ENCODE assay signal across 12 cellular contexts in genomic region chr22:42685941-42686666, GRCh38. TPM values are rescaled to one million over a fixed set of nuclear protein-coding genes. Genes with fewer than 3 reads are reported as not detected.
A peak's percentile ranks its signal among the peaks of the same experiment; 100 is the strongest.
DNase-seq lines count a peak whose midpoint lies in the region; ATAC-seq and TF ChIP-seq lines count a peak whose summit lies in the region.
"Had no signal": no experiment of that assay in that cellular context is flagged by ENCODE, and none has a peak within 500 bp of the region (broad histone marks: within the 10 kb centered on the region; RNA-seq: fewer than 3 reads in every experiment).

No MANE protein-coding gene starts in this region.

- H2BK12ac ChIP-seq in mesenchymal stem cell (ENCODE audit: low read length in 2 of 2), result peak overlapping the region; percentile 34 to 98

- BruUV-seq in OCI-LY7 (replicated peaks; lab: Mats Ljungman, UMichigan), result no TSS peak

- H3K23ac ChIP-seq in mesenchymal stem cell (ENCODE audit: low read length in 2 of 2), result no peak overlapping the region

- H3K36me3 ChIP-seq in mesenchymal stem cell (ENCODE audit: control insufficient read depth in 1 of 2, insufficient read depth in 2 of 2, low read depth in 1 of 2, low read length in 2 of 2), result peaks cover 0 to 20% of the 10 kb centered on the region in 2 experiments
- peaks cover 30% of the 10 kb centered on the region for H3K36me3 ChIP-seq in OCI-LY7 (ENCODE audit: insufficient read depth, low read length)

- 71% methylated on average over 5 of the region's 5 CpGs for WGBS in mesenchymal stem cell

- no peak overlapping the region for H2AFZ ChIP-seq in mesenchymal stem cell (ENCODE audit: low read depth, low read length)
- no peak overlapping the region for H2AFZ ChIP-seq in OCI-LY7 (ENCODE audit: low read length)

- H3K18ac ChIP-seq in mesenchymal stem cell (ENCODE audit: low read depth in 1 of 2, low read length in 2 of 2), result peak overlapping the region; percentile 65 to 69

- H3K79me1 ChIP-seq in mesenchymal stem cell (replicated peaks; ENCODE audit: low read length, poor library complexity, severe bottlenecking), result peaks cover 6% of the 10 kb centered on the region

- H3K4me1 ChIP-seq in mesenchymal stem cell (ENCODE audit: control insufficient read depth, insufficient read depth, low read depth, low read length) (peaks cover 46% of the 10 kb centered on the region), OCI-LY7 (ENCODE audit: insufficient read depth, low read length, poor library complexity, severe bottlenecking) (peaks cover 14% of the 10 kb centered on the region)

- H3K27ac ChIP-seq in coronary artery (peak overlapping the region; percentile 65 to 99), mesenchymal stem cell (ENCODE audit: low read length, poor library complexity, severe bottlenecking) (no peak overlapping the region), OCI-LY7 (ENCODE audit: low read depth, low read length, poor library complexity, severe bottlenecking) (no peak overlapping the region)
- H3K27ac ChIP-seq: epithelial cell of prostate had no signal

- H3K79me2 ChIP-seq in OCI-LY7 (ENCODE audit: insufficient read depth, low read depth, low read length), result peaks cover 3% of the 10 kb centered on the region; the same call in 1 of the 2 replicates

- H2BK5ac ChIP-seq in mesenchymal stem cell (ENCODE audit: low read depth, low read length, poor library complexity, severe bottlenecking), result no peak overlapping the region

- no peaks in the 10 kb centered on the region for H4K20me1 ChIP-seq in OCI-LY7 (ENCODE audit: insufficient read depth, low read length)

- intact Hi-C loops in OCI-LY7 (cut with micrococcal nuclease; ENCODE audit: unreplicated experiment), result no loop called here

- H3K36me3 Mint-ChIP-seq in type B pancreatic cell, result no peaks in the 10 kb centered on the region

- ATAC-seq in HG03354 (IDR thresholded peaks at IDR 0.05; ENCODE audit: poor library complexity, severe bottlenecking, unreplicated experiment) (no peak), GM18861 (IDR thresholded peaks at IDR 0.05; ENCODE audit: unreplicated experiment) (no peak)
- ATAC-seq: K562 had no signal

- H2BK120ac ChIP-seq in mesenchymal stem cell (ENCODE audit: low read depth, low read length), result peak overlapping the region; percentile 57

- POLR2A ChIA-PET in OCI-LY7 (lab: Charles Lee), result interaction anchor here (0.5 kb wide), 1 partner anchor 106 kb away, joined by 4 read pairs; no protein-coding TSS in a partner anchor

- H3K9me3 ChIP-seq in mesenchymal stem cell (ENCODE audit: control insufficient read depth, low read length), result no peaks in the 10 kb centered on the region
- no peaks in the 10 kb centered on the region for H3K9me3 ChIP-seq in OCI-LY7 (ENCODE audit: low read length)

- H3K27ac Mint-ChIP-seq in type B pancreatic cell, result peak overlapping the region; percentile 61
- H3K27ac Mint-ChIP-seq: activated CD4-positive, alpha-beta T cell treated with anti-CD3 and anti-CD28 coated beads, Interleukin-2, amount 10 ng/mL, durations not matched to agents 24 days and 14 days had no signal

- CTCF ChIA-PET in OCI-LY7 (lab: Charles Lee; ENCODE audit: unreplicated experiment), result no interaction called here

- peak overlapping the region; percentile 72 for H4K91ac ChIP-seq in mesenchymal stem cell (ENCODE audit: low read length)

- no peaks in the 10 kb centered on the region for H3K9me3 Mint-ChIP-seq in type B pancreatic cell
- H3K9me3 Mint-ChIP-seq: activated CD4-positive, alpha-beta T cell treated with anti-CD3 and anti-CD28 coated beads, Interleukin-2, amount 10 ng/mL, durations not matched to agents 24 days and 14 days had no signal

- peak; percentile 20 for DNase-seq in NCI-H345 (lab: John Stamatoyannopoulos, UW)
- no peak for DNase-seq in NCI-H345 treated with DMSO at 0.1 percent for 48 hours (lab: John Stamatoyannopoulos, UW; ENCODE audit: unreplicated experiment)
- DNase-seq in coronary artery (ENCODE audit: low spot score), result no peak
- no peak for DNase-seq in mesenchymal stem cell
- no peak for DNase-seq in type B pancreatic cell (ENCODE audit: extremely low spot score, unreplicated experiment)
- no peak for DNase-seq in OCI-LY7 (ENCODE audit: low spot score)
- DNase-seq: activated CD4-positive, alpha-beta T cell treated with anti-CD3 and anti-CD28 coated beads, Interleukin-2, amount 10 ng/mL, durations not matched to agents 24 days and 14 days; mesendoderm had no signal

- peak overlapping the region; percentile 57 for H3K9ac ChIP-seq in mesenchymal stem cell (ENCODE audit: low read length)

- no peak overlapping the region for H3K14ac ChIP-seq in mesenchymal stem cell (ENCODE audit: low read length in 2 of 2)

- peak overlapping the region; percentile 59 to 81 for H3K4ac ChIP-seq in mesenchymal stem cell (ENCODE audit: low read depth in 1 of 2, low read length in 2 of 2)

- peak overlapping the region; percentile 8 for H2BK15ac ChIP-seq in mesenchymal stem cell (ENCODE audit: low read depth, poor library complexity, severe bottlenecking)

- peak overlapping the region; percentile 95 for H2AK5ac ChIP-seq in mesenchymal stem cell (ENCODE audit: low read length, severe bottlenecking)

- TF ChIP-seq CTCF in coronary artery (IDR thresholded peaks at IDR 0.05) (no peak), type B pancreatic cell (conservative IDR thresholded peaks at IDR 0.05) (no peak), OCI-LY7 (conservative IDR thresholded peaks at IDR 0.05; ENCODE audit: low read length) (no peak)

- H3K4me3 ChIP-seq in coronary artery (no peak overlapping the region), mesenchymal stem cell (ENCODE audit: insufficient read depth in 1 of 2, low read depth in 1 of 2, low read length in 2 of 2) (no peak overlapping the region), OCI-LY7 (ENCODE audit: low read depth, low read length, poor library complexity, severe bottlenecking) (no peak overlapping the region)
- H3K4me3 ChIP-seq: K562 had no signal

- no peaks in the 10 kb centered on the region for H3K9me2 ChIP-seq in OCI-LY7 (ENCODE audit: insufficient read depth, low read length)

- peak overlapping the region; percentile 29 for H4K8ac ChIP-seq in mesenchymal stem cell (ENCODE audit: low read length)

- H3K4me3 Mint-ChIP-seq in type B pancreatic cell, result no peak overlapping the region
- H3K4me3 Mint-ChIP-seq: activated CD4-positive, alpha-beta T cell treated with anti-CD3 and anti-CD28 coated beads, Interleukin-2, amount 10 ng/mL, durations not matched to agents 24 days and 14 days had no signal

- peaks cover 31% of the 10 kb centered on the region for H3K4me1 Mint-ChIP-seq in type B pancreatic cell (ENCODE audit: unreplicated experiment)
- H3K4me1 Mint-ChIP-seq: activated CD4-positive, alpha-beta T cell treated with anti-CD3 and anti-CD28 coated beads, Interleukin-2, amount 10 ng/mL, durations not matched to agents 24 days and 14 days had no signal

- no peak overlapping the region for H3K4me2 ChIP-seq in mesenchymal stem cell (ENCODE audit: low read length, poor library complexity, severe bottlenecking)
- H3K4me2 ChIP-seq in OCI-LY7 (ENCODE audit: low read length), result no peak overlapping the region

- no peaks in the 10 kb centered on the region for H3K27me3 ChIP-seq in mesenchymal stem cell (ENCODE audit: control insufficient read depth in 1 of 2, insufficient read depth in 1 of 2, low read length in 2 of 2)

- H3K27me3 Mint-ChIP-seq in type B pancreatic cell, result no peaks in the 10 kb centered on the region

RNA-seq across cellular contexts. Expression of gene A4GALT, which starts 34.6 kb away (rescaled TPM):
- 10.1 TPM for polyA plus RNA-seq in mesenchymal stem cell (2013, experiment 1 of 2)
- 9.6 TPM for polyA plus RNA-seq in mesenchymal stem cell (2013, experiment 2 of 2)
- total RNA-seq in type B pancreatic cell (ENCODE audit: low replicate concordance) (20.2 and 76.3 TPM in 2 replicates), OCI-LY7 (2022) (40.5 and 56.0 TPM in 2 replicates)
- total RNA-seq in OCI-LY7 (2014; rRNA removed; shearing (Covaris generic)), result 48.9 and 61.5 TPM in 2 replicates
- total RNA-seq: activated CD4-positive, alpha-beta T cell treated with anti-CD3 and anti-CD28 coated beads, Interleukin-2, amount 10 ng/mL, durations not matched to agents 24 days and 14 days had no signal

RNA-seq across cellular contexts. Expression of gene CYB5R3, which starts 36.9 kb away (rescaled TPM):
- 390 TPM for polyA plus RNA-seq in mesenchymal stem cell (2013, experiment 1 of 2)
- 388 TPM for polyA plus RNA-seq in mesenchymal stem cell (2013, experiment 2 of 2)
- 89.3 and 102 TPM in 2 replicates for total RNA-seq in type B pancreatic cell (ENCODE audit: low replicate concordance)
- 28.5 and 38.0 TPM in 2 replicates for total RNA-seq in OCI-LY7 (2014; rRNA removed; shearing (Covaris generic))
- 68.9 and 74.7 TPM in 2 replicates for total RNA-seq in OCI-LY7 (2022)

RNA-seq across cellular contexts. Expression of gene ATP5MGL, which starts 45.7 kb away (rescaled TPM):
- polyA plus RNA-seq in mesenchymal stem cell (2013, experiment 1 of 2), result not detected
- not detected for polyA plus RNA-seq in mesenchymal stem cell (2013, experiment 2 of 2)
- total RNA-seq in type B pancreatic cell (ENCODE audit: low replicate concordance) (0.86 and 1.1 TPM in 2 replicates), OCI-LY7 (2022) (1.1 and 1.8 TPM in 2 replicates)
- total RNA-seq in OCI-LY7 (2014; rRNA removed; shearing (Covaris generic)), result 0.92 and 0.93 TPM in 2 replicates

Comparison
In these comparisons a context has a peak if more than half of its experiments do, and no peak if none do; other contexts are left out.
1. H3K27ac ChIP-seq: peak in coronary artery (2 of 2); none in mesenchymal stem cell (single experiment) and OCI-LY7 (single experiment).